In genomic region chr18:58229162-58229561, GRCh38 we compare ENCODE assay signal across 23 cellular contexts.
A peak's percentile ranks its signal among the peaks of the same experiment; 100 is the strongest.
DNase-seq lines count a peak whose midpoint lies in the region; ATAC-seq and TF ChIP-seq lines count a peak whose summit lies in the region.
"Had no signal": no experiment of that assay in that cellular context is flagged by ENCODE, and none has a peak within 500 bp of the region (broad histone marks: within the 10 kb centered on the region; RNA-seq: fewer than 3 reads in every experiment).

No MANE protein-coding gene starts in this region.

- no peaks in the 10 kb centered on the region for H3K9me2 ChIP-seq in GM23338 (ENCODE audit: insufficient read depth)

- H3K27me3 ChIP-seq in GM23338 (ENCODE audit: insufficient read depth), result no peaks in the 10 kb centered on the region
- H3K27me3 ChIP-seq in RWPE2 (ENCODE audit: insufficient read depth, poor library complexity, severe bottlenecking), result no peaks in the 10 kb centered on the region
- H3K27me3 ChIP-seq in upper lobe of left lung, result no peaks in the 10 kb centered on the region
- H3K27me3 ChIP-seq: BE2C, gastroesophageal sphincter had no signal

- peaks cover 2% of the 10 kb centered on the region for H3K27me3 Mint-ChIP-seq in GM23338 (ENCODE audit: insufficient read depth, low read depth, poor library complexity)
- H3K27me3 Mint-ChIP-seq: stimulated activated memory B cell treated with anti-CD40 and anti-IgM and Interleukin-4, amounts not matched to agents 10 μg/mL and 1 μg/mL and 100 μg/mL, for 72 hours had no signal

- H3K36me3 ChIP-seq in GM23338 (ENCODE audit: insufficient read depth), result no peaks in the 10 kb centered on the region
- peaks cover 41% of the 10 kb centered on the region for H3K36me3 ChIP-seq in RWPE2 (ENCODE audit: low read depth)
- no peaks in the 10 kb centered on the region for H3K36me3 ChIP-seq in upper lobe of left lung
- H3K36me3 ChIP-seq: BE2C, gastroesophageal sphincter had no signal

- no peak overlapping the region for H2AFZ ChIP-seq in GM23338

- TF ChIP-seq EP300 in upper lobe of left lung (IDR thresholded peaks at IDR 0.05), result no peak

- peaks cover 92% of the 10 kb centered on the region for H3K79me2 ChIP-seq in GM23338 (replicated peaks; ENCODE audit: insufficient read depth)

- peaks cover 62% of the 10 kb centered on the region for H3K4me1 ChIP-seq in GM23338 (ENCODE audit: insufficient read depth)
- peaks cover 44% of the 10 kb centered on the region for H3K4me1 ChIP-seq in RWPE2 (ENCODE audit: insufficient read depth, poor library complexity, severe bottlenecking)
- H3K4me1 ChIP-seq in upper lobe of left lung, result peaks cover 14 to 45% (median 36%) of the 10 kb centered on the region in 4 donors

- H3K4me1 Mint-ChIP-seq in GM23338, result peaks cover 74% of the 10 kb centered on the region
- H3K4me1 Mint-ChIP-seq: CD8-positive, alpha-beta memory T cell; immature natural killer cell had no signal

- peak overlapping the region; percentile 33; the same call in 1 of the 2 replicates for H3K27ac Mint-ChIP-seq in GM23338
- H3K27ac Mint-ChIP-seq: activated naive CD4-positive, alpha-beta T cell treated with anti-CD3 and anti-CD28 coated beads, Interleukin-2, amount 50 U/mL, for 72 hours; CD8-positive, alpha-beta memory T cell; immature natural killer cell had no signal

- H3K4me2 ChIP-seq in GM23338, result peak overlapping the region; percentile 27; the same call in 1 of the 2 replicates

- H3K27ac ChIP-seq in GM23338 (ENCODE audit: low read depth) (no peak overlapping the region), RWPE2 (ENCODE audit: poor library complexity, severe bottlenecking) (peak overlapping the region; percentile 56), upper lobe of left lung (peak overlapping the region in 3 of 4 donors; percentile 26 to 71 (median 44))
- H3K27ac ChIP-seq: gastroesophageal sphincter, skin epidermis had no signal

- no peaks in the 10 kb centered on the region for H4K20me1 ChIP-seq in GM23338 (replicated peaks; ENCODE audit: insufficient read depth)

- H3K36me3 Mint-ChIP-seq in GM23338 (ENCODE audit: low read depth), result peaks cover 10% of the 10 kb centered on the region
- H3K36me3 Mint-ChIP-seq: activated naive CD4-positive, alpha-beta T cell treated with anti-CD3 and anti-CD28 coated beads, Interleukin-2, amount 50 U/mL, for 72 hours; immature natural killer cell had no signal

- 72 to 92% methylated on average over 5 of the region's 5 CpGs for WGBS in upper lobe of left lung, 2 donors

- no peak for TF ChIP-seq CTCF in GM23338 (conservative IDR thresholded peaks at IDR 0.05; ENCODE audit: low read depth in 2 of 2)
- no peak for TF ChIP-seq CTCF in RWPE2 (IDR thresholded peaks at IDR 0.05; ENCODE audit: poor library complexity, severe bottlenecking)
- no peak for TF ChIP-seq CTCF in upper lobe of left lung (IDR thresholded peaks at IDR 0.05)
- TF ChIP-seq CTCF in foreskin fibroblast (IDR thresholded peaks at IDR 0.05; ENCODE audit: low read depth, low read length), result no peak

- TF ChIP-seq POLR2A in upper lobe of left lung (IDR thresholded peaks at IDR 0.05), result no peak

- H3K4me3 Mint-ChIP-seq in GM23338, result no peak overlapping the region
- H3K4me3 Mint-ChIP-seq: CD8-positive, alpha-beta memory T cell; immature natural killer cell had no signal

- H3K9me3 ChIP-seq in RWPE2 (ENCODE audit: severe bottlenecking) (no peaks in the 10 kb centered on the region), upper lobe of left lung (no peaks in the 10 kb centered on the region)
- H3K9me3 ChIP-seq: BE2C, gastroesophageal sphincter had no signal

- DNase-seq in GM23338 (ENCODE audit: low spot score), result no peak
- DNase-seq in RWPE2 (ENCODE audit: low spot score), result no peak
- peak; percentile 34 for DNase-seq in islet precursor cell
- DNase-seq in upper lobe of left lung, result no peak
- DNase-seq in foreskin fibroblast, result no peak
- DNase-seq in germinal center (ENCODE audit: low spot score), result no peak
- DNase-seq: activated CD4-positive, alpha-beta T cell treated with anti-CD3 and anti-CD28 coated beads for 48 hours; activated CD8-positive, alpha-beta memory T cell treated with anti-CD3 and anti-CD28 coated beads for 24 hours; amygdala; BE2C; CD8-positive, alpha-beta memory T cell; DMS53; hippocampal formation; immature natural killer cell; NCI-H146; PC-3; SHP77 had no signal

- H3K4me3 ChIP-seq in GM23338 (no peak overlapping the region), RWPE2 (ENCODE audit: severe bottlenecking) (no peak overlapping the region), upper lobe of left lung (no peak overlapping the region), foreskin fibroblast (ENCODE audit: low read depth in 1 of 2, low read length in 2 of 2) (no peak overlapping the region)
- H3K4me3 ChIP-seq: gastroesophageal sphincter, skin epidermis had no signal

- ATAC-seq in GM23338 (peak; percentile 15; the same call in 2 of the 3 replicates), RWPE2 (ENCODE audit: low read depth) (no peak), upper lobe of left lung (ENCODE audit: low FRiP score in 2 of 2) (no peak), GM19351 (IDR thresholded peaks at IDR 0.05; ENCODE audit: unreplicated experiment) (no peak)
- ATAC-seq: activated naive CD4-positive, alpha-beta T cell treated with anti-CD3 and anti-CD28 coated beads, Interleukin-2, amount 50 U/mL, for 72 hours; gastroesophageal sphincter; left lobe of liver; PC-3; stimulated activated memory B cell treated with anti-CD40 and anti-IgM and Interleukin-4, amounts not matched to agents 10 μg/mL and 1 μg/mL and 100 μg/mL, for 72 hours had no signal

- H3K9me3 Mint-ChIP-seq in GM23338, result no peaks in the 10 kb centered on the region; the same call in 2 of the 3 replicates
- H3K9me3 Mint-ChIP-seq: activated naive CD4-positive, alpha-beta T cell treated with anti-CD3 and anti-CD28 coated beads, Interleukin-2, amount 50 U/mL, for 72 hours; CD8-positive, alpha-beta memory T cell; immature natural killer cell had no signal

- H3F3A ChIP-seq in GM23338 (replicated peaks; ENCODE audit: low read depth), result no peaks in the 10 kb centered on the region

TF ChIP-seq in GM23338, 12 proteins besides CTCF, POLR2A, EP300 and RAD21:
- no peak for TF ChIP-seq ZNF462 (CRISPR knock-in tag; IDR thresholded peaks at IDR 0.05)
TF ChIP-seq in GM23338: peak in this region for 0.
